Comparison of ENCODE assay signal across 1 cellular context in the genomic region with DNA sequence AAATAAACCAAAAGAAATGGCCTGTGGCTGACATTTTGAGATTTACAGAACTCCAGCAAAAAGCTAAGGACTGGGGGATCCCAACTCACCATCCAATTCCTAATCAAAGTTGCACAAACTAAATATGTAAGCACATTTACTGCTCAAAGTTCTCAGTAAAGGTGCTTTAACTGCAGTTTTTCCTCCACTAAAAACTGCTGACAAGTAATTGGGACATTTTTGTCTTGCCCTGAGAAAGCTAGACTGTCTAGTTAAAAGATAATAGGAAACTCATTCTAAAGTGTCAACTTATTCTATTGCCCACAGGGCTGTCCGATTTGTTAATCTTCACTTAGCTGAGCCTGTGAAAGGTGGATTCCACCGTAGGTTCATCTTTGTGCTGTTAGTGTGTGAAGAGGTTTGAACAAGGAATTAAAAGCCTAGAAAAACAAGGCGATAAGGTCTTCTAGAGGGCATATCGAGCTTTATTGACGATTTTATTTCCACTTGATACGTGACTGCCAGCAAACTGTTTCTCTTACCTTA.
TF ChIP-seq lines count a peak whose summit lies in the region.

No MANE protein-coding gene starts in this region.

TF ChIP-seq in GM23338, 12 proteins besides CTCF, POLR2A, EP300 and RAD21 (continued from another document):
- TF ChIP-seq, protein P1, sequence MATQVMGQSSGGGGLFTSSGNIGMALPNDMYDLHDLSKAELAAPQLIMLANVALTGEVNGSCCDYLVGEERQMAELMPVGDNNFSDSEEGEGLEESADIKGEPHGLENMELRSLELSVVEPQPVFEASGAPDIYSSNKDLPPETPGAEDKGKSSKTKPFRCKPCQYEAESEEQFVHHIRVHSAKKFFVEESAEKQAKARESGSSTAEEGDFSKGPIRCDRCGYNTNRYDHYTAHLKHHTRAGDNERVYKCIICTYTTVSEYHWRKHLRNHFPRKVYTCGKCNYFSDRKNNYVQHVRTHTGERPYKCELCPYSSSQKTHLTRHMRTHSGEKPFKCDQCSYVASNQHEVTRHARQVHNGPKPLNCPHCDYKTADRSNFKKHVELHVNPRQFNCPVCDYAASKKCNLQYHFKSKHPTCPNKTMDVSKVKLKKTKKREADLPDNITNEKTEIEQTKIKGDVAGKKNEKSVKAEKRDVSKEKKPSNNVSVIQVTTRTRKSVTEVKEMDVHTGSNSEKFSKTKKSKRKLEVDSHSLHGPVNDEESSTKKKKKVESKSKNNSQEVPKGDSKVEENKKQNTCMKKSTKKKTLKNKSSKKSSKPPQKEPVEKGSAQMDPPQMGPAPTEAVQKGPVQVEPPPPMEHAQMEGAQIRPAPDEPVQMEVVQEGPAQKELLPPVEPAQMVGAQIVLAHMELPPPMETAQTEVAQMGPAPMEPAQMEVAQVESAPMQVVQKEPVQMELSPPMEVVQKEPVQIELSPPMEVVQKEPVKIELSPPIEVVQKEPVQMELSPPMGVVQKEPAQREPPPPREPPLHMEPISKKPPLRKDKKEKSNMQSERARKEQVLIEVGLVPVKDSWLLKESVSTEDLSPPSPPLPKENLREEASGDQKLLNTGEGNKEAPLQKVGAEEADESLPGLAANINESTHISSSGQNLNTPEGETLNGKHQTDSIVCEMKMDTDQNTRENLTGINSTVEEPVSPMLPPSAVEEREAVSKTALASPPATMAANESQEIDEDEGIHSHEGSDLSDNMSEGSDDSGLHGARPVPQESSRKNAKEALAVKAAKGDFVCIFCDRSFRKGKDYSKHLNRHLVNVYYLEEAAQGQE (IDR thresholded peaks at IDR 0.05; ENCODE audit: unreplicated experiment), result no peak
- TF ChIP-seq CREB1 (CRISPR knock-in tag; IDR thresholded peaks at IDR 0.05; ENCODE audit: low read depth) (no peak), EZH2 (IDR thresholded peaks at IDR 0.05; ENCODE audit: low read depth, unreplicated experiment) (no peak)
